Comparison of ENCODE assay signal across 21 cellular contexts in the genomic region with DNA sequence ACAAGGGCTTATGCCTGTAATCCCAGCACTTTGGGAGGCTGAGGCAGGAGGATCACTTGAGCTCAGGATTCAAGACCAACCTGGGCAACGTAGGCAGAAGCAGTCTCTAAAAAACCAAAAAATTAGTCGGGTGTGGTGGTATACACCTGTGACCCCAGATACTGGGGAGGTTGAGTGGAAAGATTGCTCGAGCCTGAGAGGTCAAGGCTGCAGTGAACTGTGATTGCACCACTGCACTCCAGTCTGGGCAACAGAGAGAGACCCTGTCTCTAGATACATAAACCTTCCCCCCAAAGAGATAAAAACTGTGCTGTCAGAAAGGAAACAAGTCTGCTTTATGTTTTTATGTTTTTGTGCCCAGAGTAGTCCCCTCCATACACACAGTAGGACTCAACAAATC.
"Had no signal": no experiment of that assay in that cellular context is flagged by ENCODE, and none has a peak within 500 bp of the region (broad histone marks: within the 10 kb centered on the region; RNA-seq: fewer than 3 reads in every experiment).

No MANE protein-coding gene starts in this region.

- H3K9ac ChIP-seq: SK-N-SH had no signal

- DNase-seq: IMR-90, Karpas-422, KG1, MG63, NCI-H1092 treated with DMSO at 0.1 percent for 48 hours, NCI-H1436, NCI-H187, NCI-H2029, NCI-H2081 treated with DMSO at 0.1 percent for 48 hours, NCI-H2171, NCI-H226, NCI-H446, NCI-H510A, NCI-H524 treated with DMSO at 0.1 percent for 48 hours, NCI-H69, NCI-H774, Right ventricle myocardium superior, RPMI8226, SIG-M5, SK-N-SH had no signal

- H3K4me3 ChIP-seq: MG63 had no signal

- FAIRE-seq: RCC 7860 had no signal

- H3K27me3 ChIP-seq: MG63 had no signal

- H3K36me3 ChIP-seq: MG63 had no signal

- H3K9me3 ChIP-seq: MG63, SK-N-SH had no signal

- H3K4me2 ChIP-seq: SK-N-SH had no signal
